1 cellular context compared by ENCODE assay signal in genomic region chr4:37324526-37324925, GRCh38.
A peak's percentile ranks its signal among the peaks of the same experiment; 100 is the strongest.
TF ChIP-seq lines count a peak whose summit lies in the region.

No MANE protein-coding gene starts in this region.

TF ChIP-seq in HepG2, 621 proteins besides CTCF, POLR2A, EP300 and RAD21 (continued from another document and continues in another):
- no peak for TF ChIP-seq MLXIP (CRISPR knock-in tag; IDR thresholded peaks at IDR 0.05; ENCODE audit: borderline replicate concordance)
- no peak for TF ChIP-seq ZBTB1 (CRISPR knock-in tag; IDR thresholded peaks at IDR 0.05; ENCODE audit: borderline replicate concordance)
- no peak for TF ChIP-seq EZH2 (conservative IDR thresholded peaks at IDR 0.05; ENCODE audit: low read depth, low read length)
- no peak for TF ChIP-seq ZKSCAN5 (CRISPR knock-in tag; IDR thresholded peaks at IDR 0.05)
- 0 out of 2 replicates have a peak, but pooled peaks have one; percentile 44 for TF ChIP-seq FOXP4 (CRISPR knock-in tag; IDR thresholded peaks at IDR 0.05)
- peak; percentile 87; the same call in 1 of the 2 replicates for TF ChIP-seq AHDC1 (CRISPR knock-in tag; IDR thresholded peaks at IDR 0.05; ENCODE audit: borderline replicate concordance)
- no peak for TF ChIP-seq HCFC1 (IDR thresholded peaks at IDR 0.05; ENCODE audit: low read depth, low read length)
- TF ChIP-seq HMGXB4 (CRISPR knock-in tag; IDR thresholded peaks at IDR 0.05; ENCODE audit: borderline replicate concordance in 1 of 2, low read depth in 1 of 2), result no peak
- no peak for TF ChIP-seq ZNF749 (CRISPR knock-in tag; IDR thresholded peaks at IDR 0.05; ENCODE audit: borderline replicate concordance)
- no peak for TF ChIP-seq AGO2 (optimal IDR thresholded peaks at IDR 0.05; ENCODE audit: low read depth, low read length)
- 0 out of 2 replicates have a peak, but pooled peaks have one; percentile 22 for TF ChIP-seq MIXL1 (CRISPR knock-in tag; IDR thresholded peaks at IDR 0.05)
- no peak for TF ChIP-seq ZSCAN12 (CRISPR knock-in tag; IDR thresholded peaks at IDR 0.05)
- no peak for TF ChIP-seq ZBTB33 (CRISPR knock-in tag; IDR thresholded peaks at IDR 0.05)
- TF ChIP-seq JARID2 (CRISPR knock-in tag; IDR thresholded peaks at IDR 0.05; ENCODE audit: insufficient replicate concordance), result no peak
- TF ChIP-seq MTA3 (CRISPR knock-in tag; IDR thresholded peaks at IDR 0.05), result no peak
- TF ChIP-seq ZNF510 (CRISPR knock-in tag; IDR thresholded peaks at IDR 0.05; ENCODE audit: low read depth), result no peak
- TF ChIP-seq SOX13 (IDR thresholded peaks at IDR 0.05), result no peak
- TF ChIP-seq SOX13 (CRISPR knock-in tag; conservative IDR thresholded peaks at IDR 0.05 in 1 of 2, IDR thresholded peaks at IDR 0.05 in 1 of 2), result peak in 1 of 2 experiments; percentile 65; a peak in 1 of 4 replicates
- TF ChIP-seq ZNF234 (CRISPR knock-in tag; conservative IDR thresholded peaks at IDR 0.05), result no peak
- TF ChIP-seq ZBTB38 (CRISPR knock-in tag; IDR thresholded peaks at IDR 0.05), result no peak
- no peak for TF ChIP-seq ZFP91 (CRISPR knock-in tag; IDR thresholded peaks at IDR 0.05; ENCODE audit: borderline replicate concordance)
- no peak for TF ChIP-seq NFATC3 (CRISPR knock-in tag; IDR thresholded peaks at IDR 0.05)
- TF ChIP-seq SRF (IDR thresholded peaks at IDR 0.05; ENCODE audit: low read depth, low read length), result no peak
- peak; percentile 79; the same call in 1 of the 2 replicates for TF ChIP-seq SALL1 (CRISPR knock-in tag; IDR thresholded peaks at IDR 0.05)
- TF ChIP-seq ZNF142 (CRISPR knock-in tag; IDR thresholded peaks at IDR 0.05), result no peak
- TF ChIP-seq TRIM24 (CRISPR knock-in tag; IDR thresholded peaks at IDR 0.05), result no peak
- no peak for TF ChIP-seq ZNF570 (CRISPR knock-in tag; IDR thresholded peaks at IDR 0.05; ENCODE audit: borderline replicate concordance)
- no peak for TF ChIP-seq SIX1 (CRISPR knock-in tag; IDR thresholded peaks at IDR 0.05; ENCODE audit: borderline replicate concordance)
- no peak for TF ChIP-seq ATF5 (CRISPR knock-in tag; IDR thresholded peaks at IDR 0.05; ENCODE audit: low read depth)
- no peak for TF ChIP-seq HMG20A (CRISPR knock-in tag; IDR thresholded peaks at IDR 0.05; ENCODE audit: borderline replicate concordance)
- TF ChIP-seq ZBTB42 (CRISPR knock-in tag; IDR thresholded peaks at IDR 0.05), result no peak
- no peak for TF ChIP-seq CC2D1A (CRISPR knock-in tag; IDR thresholded peaks at IDR 0.05)
- TF ChIP-seq REXO4 (CRISPR knock-in tag; IDR thresholded peaks at IDR 0.05; ENCODE audit: borderline replicate concordance), result no peak
- TF ChIP-seq RORA (CRISPR knock-in tag; IDR thresholded peaks at IDR 0.05), result no peak
- no peak for TF ChIP-seq FIP1L1 (IDR thresholded peaks at IDR 0.05; ENCODE audit: borderline replicate concordance, insufficient read depth, low read depth, low read length)
- TF ChIP-seq SUZ12 (IDR thresholded peaks at IDR 0.05; ENCODE audit: low read depth, low read length), result no peak
- no peak for TF ChIP-seq MZF1 (CRISPR knock-in tag; IDR thresholded peaks at IDR 0.05; ENCODE audit: borderline replicate concordance)
- no peak for TF ChIP-seq MAF1 (CRISPR knock-in tag; IDR thresholded peaks at IDR 0.05; ENCODE audit: borderline replicate concordance)
